23 cellular contexts compared by ENCODE assay signal in the genomic region with DNA sequence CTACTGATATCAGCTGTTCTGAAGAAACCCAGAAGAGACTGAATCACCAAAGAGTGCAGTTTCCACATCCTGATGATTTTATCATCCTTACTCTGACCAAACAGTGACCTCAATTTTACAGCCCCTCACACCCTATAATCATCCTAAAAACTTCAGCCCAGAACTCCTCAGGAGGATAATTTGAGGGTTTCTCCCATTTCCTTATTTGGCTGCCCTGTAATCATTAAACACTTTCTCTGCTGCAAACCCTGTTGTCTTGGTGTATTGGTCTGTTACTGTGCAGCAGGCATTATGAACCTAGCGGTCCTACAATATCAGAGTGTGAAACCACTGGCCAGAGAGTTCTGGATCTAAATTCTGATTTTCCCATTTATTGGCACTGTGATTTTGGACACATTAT.
"Had no signal": no experiment of that assay in that cellular context is flagged by ENCODE, and none has a peak within 500 bp of the region (broad histone marks: within the 10 kb centered on the region; RNA-seq: fewer than 3 reads in every experiment).

No MANE protein-coding gene starts in this region.

- H3K27ac ChIP-seq: colonic mucosa, dorsolateral prefrontal cortex, epithelial cell of prostate, esophagus squamous epithelium, gastrocnemius medialis, heart right ventricle, left lung, lower lobe of right lung had no signal

- H3K4me3 ChIP-seq: colonic mucosa, dorsolateral prefrontal cortex, esophagus squamous epithelium, gastrocnemius medialis, heart right ventricle, left lung, lower lobe of right lung, mucosa of descending colon had no signal

- H3K9me3 ChIP-seq: colonic mucosa, gastrocnemius medialis had no signal

- DNase-seq: colonic mucosa; cortex of kidney; dorsolateral prefrontal cortex; effector CD4-positive, alpha-beta T cell; effector memory CD4-positive, alpha-beta T cell; erythroblast; esophagus squamous epithelium; foreskin melanocyte; gastrocnemius medialis; glutamatergic neuron; head of caudate nucleus; heart right ventricle; hippocampal formation; left cardiac atrium; left lung; left ventricle myocardium superior; lower lobe of right lung; mesenchymal stem cell; mucosa of descending colon; naive B cell; naive thymus-derived CD8-positive, alpha-beta T cell had no signal

- H3K36me3 ChIP-seq: colonic mucosa, esophagus squamous epithelium, gastrocnemius medialis, heart right ventricle, left lung, lower lobe of right lung had no signal

- H3K27me3 ChIP-seq: colonic mucosa, dorsolateral prefrontal cortex, esophagus squamous epithelium, gastrocnemius medialis, heart right ventricle, left lung had no signal

- H3K4me1 ChIP-seq: colonic mucosa, esophagus squamous epithelium, gastrocnemius medialis, heart right ventricle, left lung, lower lobe of right lung had no signal

- ATAC-seq: esophagus mucosa; gastrocnemius medialis; heart right ventricle; left cardiac atrium; left lung; left ventricle myocardium superior; lower lobe of right lung; mucosa of descending colon; naive thymus-derived CD8-positive, alpha-beta T cell had no signal
